In genomic region chr12:122399254-122399591, GRCh38 we compare ENCODE assay signal across 8 cellular contexts. TPM values are rescaled to one million over a fixed set of nuclear protein-coding genes. Genes with fewer than 3 reads are reported as not detected.
DNase-seq lines count a peak whose midpoint lies in the region; ATAC-seq and TF ChIP-seq lines count a peak whose summit lies in the region.

No MANE protein-coding gene starts in this region.

- H3K36me3 Mint-ChIP-seq in T-helper 2 cell treated with Interferon-gamma antibody and Interleukin-4, amounts not matched to agents 5 μg/mL and 100 μg/mL, for 36 hours (ENCODE audit: low read depth): peaks cover 15% of the 10 kb centered on the region

- peak overlapping the region; percentile 71 for H3K4me3 Mint-ChIP-seq in T-helper 2 cell treated with Interferon-gamma antibody and Interleukin-4, amounts not matched to agents 5 μg/mL and 100 μg/mL, for 36 hours

- no peak for TF ChIP-seq POLR2A in testis (IDR thresholded peaks at IDR 0.05)

- peaks cover 33% of the 10 kb centered on the region for H3K4me1 Mint-ChIP-seq in T-helper 2 cell treated with Interferon-gamma antibody and Interleukin-4, amounts not matched to agents 5 μg/mL and 100 μg/mL, for 36 hours (ENCODE audit: low read depth)

- peak; percentile 62 for ATAC-seq in left lobe of liver
- no peak for ATAC-seq in HG03039 (IDR thresholded peaks at IDR 0.05; ENCODE audit: unreplicated experiment)
- no peak for ATAC-seq in HG03520 (IDR thresholded peaks at IDR 0.05; ENCODE audit: unreplicated experiment)
- no peak for ATAC-seq in HG02571 (IDR thresholded peaks at IDR 0.05; ENCODE audit: unreplicated experiment)

- H3K9me3 Mint-ChIP-seq in T-helper 2 cell treated with Interferon-gamma antibody and Interleukin-4, amounts not matched to agents 5 μg/mL and 100 μg/mL, for 36 hours: no peaks in the 10 kb centered on the region

- no peak overlapping the region for H3K4me3 ChIP-seq in testis

- DNase-seq in T-helper 2 cell treated with Interferon-gamma antibody and Interleukin-4, amounts not matched to agents 5 μg/mL and 100 μg/mL, for 36 hours (ENCODE audit: low spot score): no peak
- DNase-seq in T-helper 2 cell (no peak), left lobe of liver (ENCODE audit: low spot score) (no peak), testis (no peak)

- no peaks in the 10 kb centered on the region for H3K9me3 ChIP-seq in testis

- H3K36me3 ChIP-seq in testis (ENCODE audit: low read depth, missing control alignments): no peaks in the 10 kb centered on the region

- peaks cover 21% of the 10 kb centered on the region for H3K4me1 ChIP-seq in testis

- no peaks in the 10 kb centered on the region for H3K27me3 Mint-ChIP-seq in T-helper 2 cell treated with Interferon-gamma antibody and Interleukin-4, amounts not matched to agents 5 μg/mL and 100 μg/mL, for 36 hours (ENCODE audit: low read depth)

- H3K27me3 ChIP-seq in testis: no peaks in the 10 kb centered on the region

- WGBS in adipose tissue, 3 donors: 9 to 28% (median 21%) methylated on average over 2 of the region's 2 CpGs
- WGBS in testis, 2 donors: 45 to 48% methylated on average over 2 of the region's 2 CpGs

- peak overlapping the region; percentile 20 for H3K27ac ChIP-seq in adipose tissue (ENCODE audit: low read depth, low read length)
- peak overlapping the region; percentile 35 to 79 for H3K27ac ChIP-seq in testis

- H3K27ac Mint-ChIP-seq in T-helper 2 cell treated with Interferon-gamma antibody and Interleukin-4, amounts not matched to agents 5 μg/mL and 100 μg/mL, for 36 hours: peak overlapping the region; percentile 6

- no peak for TF ChIP-seq CTCF in testis (IDR thresholded peaks at IDR 0.05)

- intact Hi-C loops in testis (cut with DNase I; ENCODE audit: low total_unique reads): no loop called here

RNA-seq across cellular contexts. Expression of gene CLIP1, which starts 23.2 kb away (rescaled TPM):
- polyA plus RNA-seq in adipose tissue (10 to 100 TPM; 11.9 to 29.0 (median 26.0) TPM), testis (ENCODE audit: insufficient read depth, low read depth, low replicate concordance) (25.1 TPM)
- total RNA-seq in left lobe of liver (38.9 TPM), testis (10 to 100 TPM; 51.9 to 66.5 TPM)
